In genomic region chr19:2109278-2109864, GRCh38 we compare ENCODE assay signal across 18 cellular contexts. TPM values are rescaled to one million over a fixed set of nuclear protein-coding genes. Genes with fewer than 3 reads are reported as not detected.
DNase-seq lines count a peak whose midpoint lies in the region; ATAC-seq, FAIRE-seq and TF ChIP-seq lines count a peak whose summit lies in the region.
"Had no signal": no experiment of that assay in that cellular context is flagged by ENCODE, and none has a peak within 500 bp of the region (broad histone marks: within the 10 kb centered on the region; RNA-seq: fewer than 3 reads in every experiment).

No MANE protein-coding gene starts in this region.

- H3K4me3 ChIP-seq in H1 (ENCODE audit: extremely low read depth in 1 of 4, insufficient read depth in 2 of 4, low read depth in 3 of 4, low read length in 4 of 4) = no peak overlapping the region

- no peaks in the 10 kb centered on the region for H3K4me1 ChIP-seq in H1 (replicated peaks in 1 of 4; ENCODE audit: control insufficient read depth in 3 of 4, insufficient read depth in 4 of 4, low read length in 3 of 4)
- H3K4me1 ChIP-seq: Caco-2 had no signal

- H3K4ac ChIP-seq in H1 (replicated peaks; ENCODE audit: insufficient read length, low read depth, low read length) = no peak overlapping the region

- H2BK15ac ChIP-seq in H1 (ENCODE audit: low read length) = no peak overlapping the region

- peaks cover 34% of the 10 kb centered on the region for H3K36me3 Mint-ChIP-seq in activated naive CD8-positive, alpha-beta T cell treated with anti-CD3 and anti-CD28 coated beads for 36 hours
- peaks cover 40% of the 10 kb centered on the region for H3K36me3 Mint-ChIP-seq in activated naive CD8-positive, alpha-beta T cell treated with anti-CD3 and anti-CD28 coated beads, Interleukin-2, amount 50 U/mL, for 24 hours (ENCODE audit: low read depth)
- peaks cover 98% of the 10 kb centered on the region for H3K36me3 Mint-ChIP-seq in stimulated activated effector memory CD8-positive, alpha-beta T cell treated with anti-CD3 and anti-CD28 coated beads, Interleukin-12 subunit alpha, Interleukin-12 subunit beta, amount 100 ng/mL, for 72 hours

- H4K5ac ChIP-seq in H1 (ENCODE audit: insufficient read length, low read depth, low read length) = no peak overlapping the region

- H3K56ac ChIP-seq in H1 (replicated peaks; ENCODE audit: insufficient read length, low read depth, low read length) = no peak overlapping the region

- peaks cover 2% of the 10 kb centered on the region for H3K79me1 ChIP-seq in H1 (ENCODE audit: low read depth, low read length)

- peaks cover 0 to 10% of the 10 kb centered on the region in 2 experiments; a peak in 1 of 4 replicates for H3K79me2 ChIP-seq in H1 (ENCODE audit: control insufficient read depth in 1 of 2, insufficient read depth in 2 of 2, low read length in 2 of 2)

- no peak overlapping the region for H2BK12ac ChIP-seq in H1 (ENCODE audit: low read depth, low read length)

- H3K27ac Mint-ChIP-seq in activated naive CD8-positive, alpha-beta T cell treated with anti-CD3 and anti-CD28 coated beads for 36 hours = peak overlapping the region; percentile 8
- H3K27ac Mint-ChIP-seq in activated naive CD8-positive, alpha-beta T cell treated with anti-CD3 and anti-CD28 coated beads, Interleukin-2, amount 50 U/mL, for 24 hours = no peak overlapping the region
- H3K27ac Mint-ChIP-seq in stimulated activated effector memory CD8-positive, alpha-beta T cell treated with anti-CD3 and anti-CD28 coated beads, Interleukin-12 subunit alpha, Interleukin-12 subunit beta, amount 100 ng/mL, for 72 hours = peak overlapping the region; percentile 17
- H3K27ac Mint-ChIP-seq: B cell; CD4-positive, alpha-beta T cell had no signal

- no peak overlapping the region for H2BK5ac ChIP-seq in H1 (ENCODE audit: low read depth, low read length)

- H3K4me1 Mint-ChIP-seq in activated naive CD8-positive, alpha-beta T cell treated with anti-CD3 and anti-CD28 coated beads for 36 hours = peaks cover 3% of the 10 kb centered on the region
- peaks cover 8% of the 10 kb centered on the region for H3K4me1 Mint-ChIP-seq in activated naive CD8-positive, alpha-beta T cell treated with anti-CD3 and anti-CD28 coated beads, Interleukin-2, amount 50 U/mL, for 24 hours
- peaks cover 8% of the 10 kb centered on the region for H3K4me1 Mint-ChIP-seq in stimulated activated effector memory CD8-positive, alpha-beta T cell treated with anti-CD3 and anti-CD28 coated beads, Interleukin-12 subunit alpha, Interleukin-12 subunit beta, amount 100 ng/mL, for 72 hours

- no peak for ATAC-seq in activated naive CD8-positive, alpha-beta T cell treated with anti-CD3 and anti-CD28 coated beads, Interleukin-2, amount 50 U/mL, for 24 hours
- no peak for ATAC-seq in stimulated activated effector memory CD8-positive, alpha-beta T cell treated with anti-CD3 and anti-CD28 coated beads, Interleukin-12 subunit alpha, Interleukin-12 subunit beta, amount 100 ng/mL, for 72 hours
- no peak for ATAC-seq in HG03159 (IDR thresholded peaks at IDR 0.05; ENCODE audit: unreplicated experiment)

- TF ChIP-seq RAD21 in H1 (IDR thresholded peaks at IDR 0.05 in 1 of 2, conservative IDR thresholded peaks at IDR 0.05 in 1 of 2; ENCODE audit: low read depth in 2 of 2, low read length in 2 of 2) = no peak

- H3K14ac ChIP-seq in H1 (ENCODE audit: insufficient read length) = no peak overlapping the region

- no peaks in the 10 kb centered on the region for H3K27me3 Mint-ChIP-seq in activated naive CD8-positive, alpha-beta T cell treated with anti-CD3 and anti-CD28 coated beads for 36 hours
- no peaks in the 10 kb centered on the region for H3K27me3 Mint-ChIP-seq in activated naive CD8-positive, alpha-beta T cell treated with anti-CD3 and anti-CD28 coated beads, Interleukin-2, amount 50 U/mL, for 24 hours
- H3K27me3 Mint-ChIP-seq: B cell; CD4-positive, alpha-beta T cell had no signal

- POLR2A ChIA-PET in H1 (lab: Charles Lee; ENCODE audit: partially characterized antibody) = interaction anchor here (0.6 to 1.6 kb wide), 4 partner anchors 14 to 58 kb away, joined by 3 to 5 read pairs (median 5); partner anchors contain the start of gene MKNK2

- H3K4me3 Mint-ChIP-seq in activated naive CD8-positive, alpha-beta T cell treated with anti-CD3 and anti-CD28 coated beads for 36 hours = no peak overlapping the region
- no peak overlapping the region for H3K4me3 Mint-ChIP-seq in activated naive CD8-positive, alpha-beta T cell treated with anti-CD3 and anti-CD28 coated beads, Interleukin-2, amount 50 U/mL, for 24 hours
- H3K4me3 Mint-ChIP-seq in stimulated activated effector memory CD8-positive, alpha-beta T cell treated with anti-CD3 and anti-CD28 coated beads, Interleukin-12 subunit alpha, Interleukin-12 subunit beta, amount 100 ng/mL, for 72 hours = no peak overlapping the region
- H3K4me3 Mint-ChIP-seq: B cell; CD4-positive, alpha-beta T cell had no signal

- peak overlapping the region; percentile 44; the same call in 1 of the 2 replicates for H4K8ac ChIP-seq in H1 (ENCODE audit: extremely low read depth, insufficient read depth, low read length)

- H3K23ac ChIP-seq in H1 (ENCODE audit: insufficient read length) = no peak overlapping the region

- 94% methylated on average over 22 of the region's 23 CpGs; no CpG with 5 or more reads in 1 of the 2 experiments for WGBS in H1 (ENCODE audit: extremely low coverage in 1 of 2, insufficient coverage in 1 of 2, insufficient read length in 1 of 2, insufficient replicate concordance in 2 of 2, low coverage in 1 of 2, low lambda C conversion rate in 2 of 2, missing lambda C conversion rate in 1 of 2), 2 experiments

- no peak overlapping the region for H3K4me2 ChIP-seq in H1 (ENCODE audit: insufficient read depth in 1 of 2, low read depth in 2 of 2, low read length in 2 of 2)

- no peak overlapping the region for H2AFZ ChIP-seq in H1 (ENCODE audit: low read length)

- peaks cover 4 to 11% of the 10 kb centered on the region in 2 experiments for H4K20me1 ChIP-seq in H1 (replicated peaks in 1 of 2; ENCODE audit: control insufficient read depth in 1 of 2, insufficient read depth in 2 of 2, low read length in 2 of 2)

- H3K9me3 ChIP-seq in H1 (ENCODE audit: insufficient read depth in 2 of 2, low read depth in 1 of 2, low read length in 1 of 2) = peaks cover 8 to 9% of the 10 kb centered on the region in 2 experiments; a peak in 3 of 4 replicates
- H3K9me3 ChIP-seq: Caco-2 had no signal

- TF ChIP-seq CTCF in H1 (IDR thresholded peaks at IDR 0.05; ENCODE audit: control extremely low read depth in 1 of 3, insufficient read depth in 1 of 3, low read depth in 1 of 3, low read length in 3 of 3) = no peak

- no peak overlapping the region for H2BK120ac ChIP-seq in H1 (replicated peaks; ENCODE audit: low read depth, low read length)

- peaks cover 46 to 95% (median 83%) of the 10 kb centered on the region in 4 experiments for H3K36me3 ChIP-seq in H1 (ENCODE audit: control insufficient read depth in 2 of 4, insufficient read depth in 4 of 4, low read length in 3 of 4)

- H2BK20ac ChIP-seq in H1 (ENCODE audit: low read length) = no peak overlapping the region

- no peak for TF ChIP-seq POLR2A in H1 (IDR thresholded peaks at IDR 0.05; ENCODE audit: control extremely low read depth in 1 of 2, low read depth in 2 of 2, low read length in 2 of 2)

- H3K23me2 ChIP-seq in H1 (ENCODE audit: low read depth, low read length) = no peaks in the 10 kb centered on the region

- H3K18ac ChIP-seq in H1 (ENCODE audit: extremely low read depth, low read length) = no peak overlapping the region

- H4K91ac ChIP-seq in H1 (replicated peaks; ENCODE audit: insufficient read length, low read length) = no peak overlapping the region

- TF ChIP-seq EP300 in H1 (IDR thresholded peaks at IDR 0.05; ENCODE audit: borderline replicate concordance in 1 of 2, low read depth in 2 of 2, low read length in 2 of 2) = no peak

- no peak for FAIRE-seq in H1 (lab: Jason Lieb, UNC)
- FAIRE-seq: G401.6, H54 had no signal

- H3K27me3 ChIP-seq in H1 (replicated peaks in 1 of 4; ENCODE audit: control insufficient read depth in 3 of 4, extremely low read depth in 1 of 4, insufficient read depth in 3 of 4, low read length in 3 of 4) = no peaks in the 10 kb centered on the region

- no peak overlapping the region for H3K27ac ChIP-seq in H1 (ENCODE audit: low read depth, low read length)

- no peak overlapping the region for H3K9ac ChIP-seq in H1 (replicated peaks in 1 of 4; ENCODE audit: extremely low read depth in 1 of 4, low read depth in 3 of 4, low read length in 3 of 4)

- CTCF ChIA-PET in H1 (lab: Charles Lee; ENCODE audit: partially characterized antibody) = interaction anchor here (1.1 to 1.6 kb wide), 8 partner anchors 10 to 177 kb away, joined by 3 to 8 read pairs (median 3); partner anchors contain the start of gene IZUMO4

- DNase-seq in activated naive CD8-positive, alpha-beta T cell treated with anti-CD3 and anti-CD28 coated beads for 36 hours = no peak
- no peak for DNase-seq in activated naive CD8-positive, alpha-beta T cell treated with anti-CD3 and anti-CD28 coated beads, Interleukin-2, amount 50 U/mL, for 24 hours
- DNase-seq in H1 (ENCODE audit: low read depth in 1 of 2, low spot score in 2 of 2) (no peak), NCI-H2171 treated with DMSO at 0.1 percent for 48 hours (lab: John Stamatoyannopoulos, UW) (no peak)
- DNase-seq in stimulated activated effector memory CD8-positive, alpha-beta T cell treated with anti-CD3 and anti-CD28 coated beads, Interleukin-12 subunit alpha, Interleukin-12 subunit beta, amount 100 ng/mL, for 72 hours (ENCODE audit: low spot score in 2 of 2) = no peak
- DNase-seq: 8988T; Caco-2; CD4-positive, alpha-beta T cell; KG1; NCI-H1105 treated with DMSO at 0.1 percent for 48 hours; NCI-H1694; NCI-H2227 treated with DMSO at 0.1 percent for 48 hours; NCI-H510A treated with DMSO at 0.1 percent for 48 hours; NCI-H82 had no signal

- H2AK5ac ChIP-seq in H1 (ENCODE audit: low read depth, low read length) = no peak overlapping the region

- peaks cover 5% of the 10 kb centered on the region for H3K9me3 Mint-ChIP-seq in activated naive CD8-positive, alpha-beta T cell treated with anti-CD3 and anti-CD28 coated beads for 36 hours
- no peaks in the 10 kb centered on the region for H3K9me3 Mint-ChIP-seq in activated naive CD8-positive, alpha-beta T cell treated with anti-CD3 and anti-CD28 coated beads, Interleukin-2, amount 50 U/mL, for 24 hours
- no peaks in the 10 kb centered on the region for H3K9me3 Mint-ChIP-seq in stimulated activated effector memory CD8-positive, alpha-beta T cell treated with anti-CD3 and anti-CD28 coated beads, Interleukin-12 subunit alpha, Interleukin-12 subunit beta, amount 100 ng/mL, for 72 hours
- H3K9me3 Mint-ChIP-seq: CD4-positive, alpha-beta T cell had no signal

RNA-seq across cellular contexts. Expression of gene IZUMO4, which starts 12.7 kb away (rescaled TPM):
- 10 to 100 TPM; 12.4 to 12.6 TPM for total RNA-seq in activated naive CD8-positive, alpha-beta T cell treated with anti-CD3 and anti-CD28 coated beads for 36 hours
- 1.3 and 1.8 TPM in 2 replicates for total RNA-seq in H1 (2021; fragmentation: NEBNext Ultra II Directional; extraction: Animal tissue kit (Norgen Biotek cat#: 25700))
- polyA plus RNA-seq in H1 (2011; rRNA removed) = 1.9 and 2.3 TPM in 2 replicates
- polyA plus RNA-seq in H1 (2011; cell fraction: cytosol; rRNA removed) = 2.3 TPM
- 12.4 TPM for polyA plus RNA-seq in H1 (2011; cell fraction: nucleus; rRNA removed)
- 0.54 to 2.7 TPM (median 2.0 TPM) in 4 replicates for polyA plus RNA-seq in H1 (2012, experiment 1 of 2)
- polyA plus RNA-seq in H1 (2012, experiment 2 of 2) = 1.1 TPM
- 0.95 TPM for polyA plus RNA-seq in H1 (2013, experiment 1 of 2)
- 0.75 TPM for polyA plus RNA-seq in H1 (2013, experiment 2 of 2)
- polyA minus RNA-seq in H1 (2011; rRNA and poly(A)+ RNA removed) = 0.47 TPM in 1 of 2 replicates, not detected in the other
- 1.5 TPM for polyA minus RNA-seq in H1 (2011; cell fraction: cytosol; rRNA and poly(A)+ RNA removed)
- 2.4 TPM for polyA minus RNA-seq in H1 (2011; cell fraction: nucleus; rRNA and poly(A)+ RNA removed)

RNA-seq across cellular contexts. Expression of gene MOB3A, which starts 13.2 kb away (rescaled TPM):
- 100 to 1,000 TPM; 147 to 153 TPM for total RNA-seq in activated naive CD8-positive, alpha-beta T cell treated with anti-CD3 and anti-CD28 coated beads for 36 hours
- 9.2 and 9.8 TPM in 2 replicates for total RNA-seq in H1 (2021; fragmentation: NEBNext Ultra II Directional; extraction: Animal tissue kit (Norgen Biotek cat#: 25700))
- polyA plus RNA-seq in H1 (2011; rRNA removed) = 9.6 and 10.2 TPM in 2 replicates
- 5.2 TPM for polyA plus RNA-seq in H1 (2011; cell fraction: cytosol; rRNA removed)
- polyA plus RNA-seq in H1 (2011; cell fraction: nucleus; rRNA removed) = 8.1 TPM
- polyA plus RNA-seq in H1 (2012, experiment 1 of 2) = 5.2 to 7.4 TPM (median 7.0 TPM) in 4 replicates
- 5.2 TPM for polyA plus RNA-seq in H1 (2012, experiment 2 of 2)
- 7.2 TPM for polyA plus RNA-seq in H1 (2013, experiment 1 of 2)
- 7.5 TPM for polyA plus RNA-seq in H1 (2013, experiment 2 of 2)
- polyA minus RNA-seq in H1 (2011; rRNA and poly(A)+ RNA removed) = 6.6 and 8.8 TPM in 2 replicates
- polyA minus RNA-seq in H1 (2011; cell fraction: cytosol; rRNA and poly(A)+ RNA removed) = 7.0 TPM
- 3.3 TPM for polyA minus RNA-seq in H1 (2011; cell fraction: nucleus; rRNA and poly(A)+ RNA removed)

RNA-seq across cellular contexts. Expression of gene AP3D1, which starts 42.0 kb away (rescaled TPM):
- total RNA-seq in activated naive CD8-positive, alpha-beta T cell treated with anti-CD3 and anti-CD28 coated beads for 36 hours = 10 to 100 TPM; 92.0 to 96.0 TPM
- total RNA-seq in H1 (2021; fragmentation: NEBNext Ultra II Directional; extraction: Animal tissue kit (Norgen Biotek cat#: 25700)) = 174 and 184 TPM in 2 replicates
- polyA plus RNA-seq in H1 (2011; rRNA removed) = 161 and 227 TPM in 2 replicates
- polyA plus RNA-seq in H1 (2011; cell fraction: cytosol; rRNA removed) = 140 TPM
- polyA plus RNA-seq in H1 (2011; cell fraction: nucleus; rRNA removed) = 430 TPM
- polyA plus RNA-seq in H1 (2012, experiment 1 of 2) = 183 to 246 TPM (median 225 TPM) in 4 replicates
- 177 TPM for polyA plus RNA-seq in H1 (2012, experiment 2 of 2)
- polyA plus RNA-seq in H1 (2013, experiment 1 of 2) = 94.5 TPM
- 89.2 TPM for polyA plus RNA-seq in H1 (2013, experiment 2 of 2)
- polyA minus RNA-seq in H1 (2011; rRNA and poly(A)+ RNA removed) = 225 and 237 TPM in 2 replicates
- polyA minus RNA-seq in H1 (2011; cell fraction: cytosol; rRNA and poly(A)+ RNA removed) = 139 TPM
- 125 TPM for polyA minus RNA-seq in H1 (2011; cell fraction: nucleus; rRNA and poly(A)+ RNA removed)

RNA-seq across cellular contexts. Expression of gene DOT1L, which starts 54.4 kb away (rescaled TPM):
- 10 to 100 TPM; 71.8 to 75.1 TPM for total RNA-seq in activated naive CD8-positive, alpha-beta T cell treated with anti-CD3 and anti-CD28 coated beads for 36 hours
- 74.8 and 76.3 TPM in 2 replicates for total RNA-seq in H1 (2021; fragmentation: NEBNext Ultra II Directional; extraction: Animal tissue kit (Norgen Biotek cat#: 25700))
- polyA plus RNA-seq in H1 (2011; rRNA removed) = 17.5 and 39.8 TPM in 2 replicates
- 28.6 TPM for polyA plus RNA-seq in H1 (2011; cell fraction: cytosol; rRNA removed)
- 232 TPM for polyA plus RNA-seq in H1 (2011; cell fraction: nucleus; rRNA removed)
- polyA plus RNA-seq in H1 (2012, experiment 1 of 2) = 37.0 to 51.6 TPM (median 48.5 TPM) in 4 replicates
- 26.6 TPM for polyA plus RNA-seq in H1 (2012, experiment 2 of 2)
- polyA plus RNA-seq in H1 (2013, experiment 1 of 2) = 36.4 TPM
- 32.3 TPM for polyA plus RNA-seq in H1 (2013, experiment 2 of 2)
- polyA minus RNA-seq in H1 (2011; rRNA and poly(A)+ RNA removed) = 16.0 and 21.9 TPM in 2 replicates
- 24.8 TPM for polyA minus RNA-seq in H1 (2011; cell fraction: cytosol; rRNA and poly(A)+ RNA removed)
- polyA minus RNA-seq in H1 (2011; cell fraction: nucleus; rRNA and poly(A)+ RNA removed) = 49.1 TPM

RNA-seq across cellular contexts. Expression of gene MKNK2, which starts 58.3 kb away (rescaled TPM):
- 100 to 1,000 TPM; 230 to 232 TPM for total RNA-seq in activated naive CD8-positive, alpha-beta T cell treated with anti-CD3 and anti-CD28 coated beads for 36 hours
- total RNA-seq in H1 (2021; fragmentation: NEBNext Ultra II Directional; extraction: Animal tissue kit (Norgen Biotek cat#: 25700)) = 163 and 174 TPM in 2 replicates
- polyA plus RNA-seq in H1 (2011; rRNA removed) = 166 and 200 TPM in 2 replicates
- polyA plus RNA-seq in H1 (2011; cell fraction: cytosol; rRNA removed) = 102 TPM
- 175 TPM for polyA plus RNA-seq in H1 (2011; cell fraction: nucleus; rRNA removed)
- 78.8 to 121 TPM (median 107 TPM) in 4 replicates for polyA plus RNA-seq in H1 (2012, experiment 1 of 2)
- 103 TPM for polyA plus RNA-seq in H1 (2012, experiment 2 of 2)
- 122 TPM for polyA plus RNA-seq in H1 (2013, experiment 1 of 2)
- polyA plus RNA-seq in H1 (2013, experiment 2 of 2) = 125 TPM
- polyA minus RNA-seq in H1 (2011; rRNA and poly(A)+ RNA removed) = 66.6 and 68.9 TPM in 2 replicates
- 116 TPM for polyA minus RNA-seq in H1 (2011; cell fraction: cytosol; rRNA and poly(A)+ RNA removed)
- 61.1 TPM for polyA minus RNA-seq in H1 (2011; cell fraction: nucleus; rRNA and poly(A)+ RNA removed)

Comparison
In these comparisons a context has a peak if more than half of its experiments do, and no peak if none do; other contexts are left out.
1. RNA of gene MOB3A, which starts 13.2 kb away (total RNA-seq): 147 to 153 TPM in activated naive CD8-positive, alpha-beta T cell treated with anti-CD3 and anti-CD28 coated beads for 36 hours; 9.2 to 9.8 TPM in H1; every median in the first group is over 10 times any median in the second.